Comparison of ENCODE assay signal across 10 cellular contexts in the genomic region with DNA sequence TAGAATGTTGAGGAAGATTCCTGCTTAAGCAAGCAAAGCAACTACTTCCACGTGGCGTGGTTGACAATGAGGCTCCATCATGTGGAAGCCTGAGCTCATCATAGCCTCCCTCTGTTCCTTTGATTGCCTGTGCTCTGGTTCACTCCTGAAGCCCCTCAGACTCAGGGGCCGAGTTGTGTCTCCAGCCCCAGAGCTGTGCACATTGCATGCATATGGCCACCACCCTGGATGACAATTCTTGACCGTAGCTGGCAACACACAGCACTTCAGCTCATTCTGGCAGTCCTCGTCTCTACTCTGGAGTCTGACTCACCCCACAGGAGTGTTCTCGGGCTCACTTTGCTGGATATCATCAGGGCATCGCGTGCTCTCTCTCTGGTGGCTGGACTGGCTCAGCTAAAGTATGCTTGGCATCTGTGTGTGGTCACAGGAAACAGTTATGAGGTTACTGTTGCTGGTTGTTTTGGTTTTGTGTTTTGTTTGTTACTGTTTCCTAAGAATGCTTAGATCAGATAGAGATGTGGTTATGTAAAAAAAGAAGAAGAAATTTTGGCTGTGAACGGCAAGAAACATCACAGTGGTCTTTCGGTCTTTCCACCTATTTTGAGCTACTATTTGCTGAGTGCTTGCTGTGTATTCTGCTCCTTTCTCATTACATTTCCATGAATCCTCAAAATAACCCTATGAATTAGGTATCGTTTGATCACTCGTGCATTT. TPM values are rescaled to one million over a fixed set of nuclear protein-coding genes. Genes with fewer than 3 reads are reported as not detected.
DNase-seq lines count a peak whose midpoint lies in the region; ATAC-seq and TF ChIP-seq lines count a peak whose summit lies in the region.
"Had no signal": no experiment of that assay in that cellular context is flagged by ENCODE, and none has a peak within 500 bp of the region (broad histone marks: within the 10 kb centered on the region; RNA-seq: fewer than 3 reads in every experiment).

No MANE protein-coding gene starts in this region.

- no peak overlapping the region for H3K27ac Mint-ChIP-seq in activated naive CD8-positive, alpha-beta T cell treated with anti-CD3 and anti-CD28 coated beads, Interleukin-2, amount 10 ng/mL, durations not matched to agents 7 days and 5 days
- no peak overlapping the region for H3K27ac Mint-ChIP-seq in activated naive CD8-positive, alpha-beta T cell treated with anti-CD3 and anti-CD28 coated beads for 36 hours
- H3K27ac Mint-ChIP-seq in stimulated activated naive B cell treated with anti-CD40 and anti-IgM and Interleukin-4, amounts not matched to agents 10 μg/mL and 1 μg/mL and 100 μg/mL, for 72 hours: no peak overlapping the region
- H3K27ac Mint-ChIP-seq: activated B cell treated with CpG ODN at 0.5 μM for 24 hours, progenitor cell of endocrine pancreas had no signal

- H3K27me3 Mint-ChIP-seq in activated naive CD8-positive, alpha-beta T cell treated with anti-CD3 and anti-CD28 coated beads, Interleukin-2, amount 10 ng/mL, durations not matched to agents 7 days and 5 days: peaks cover 5% of the 10 kb centered on the region
- H3K27me3 Mint-ChIP-seq in activated naive CD8-positive, alpha-beta T cell treated with anti-CD3 and anti-CD28 coated beads for 36 hours: peaks cover 4% of the 10 kb centered on the region
- H3K27me3 Mint-ChIP-seq in stimulated activated naive B cell treated with anti-CD40 and anti-IgM and Interleukin-4, amounts not matched to agents 10 μg/mL and 1 μg/mL and 100 μg/mL, for 72 hours: peaks cover 9 to 11% of the 10 kb centered on the region in 2 donors
- H3K27me3 Mint-ChIP-seq: activated B cell treated with CpG ODN at 0.5 μM for 24 hours had no signal

- H3K4me1 ChIP-seq in adrenal gland (replicated peaks in 1 of 2) (peaks cover 0 to 29% of the 10 kb centered on the region in 2 donors), right cardiac atrium (ENCODE audit: control insufficient read depth, insufficient read depth, low read length) (peaks cover 3% of the 10 kb centered on the region), uterus (no peaks in the 10 kb centered on the region)

- POLR2A ChIA-PET in activated naive CD8-positive, alpha-beta T cell treated with anti-CD3 and anti-CD28 coated beads, Interleukin-2, amount 10 ng/mL, durations not matched to agents 7 days and 5 days (lab: Charles Lee): no interaction called here

- no peak for DNase-seq in activated naive CD8-positive, alpha-beta T cell treated with anti-CD3 and anti-CD28 coated beads, Interleukin-2, amount 10 ng/mL, durations not matched to agents 7 days and 5 days
- no peak for DNase-seq in activated naive CD8-positive, alpha-beta T cell treated with anti-CD3 and anti-CD28 coated beads for 36 hours
- DNase-seq in adrenal gland (peak; percentile 40 to 91 (median 88)), right cardiac atrium (peak in 2 of 3 donors; percentile 26 to 54), uterus (peak; percentile 19 to 39), omental fat pad (ENCODE audit: low spot score) (no peak)
- DNase-seq in stimulated activated naive B cell treated with anti-CD40 and anti-IgM and Interleukin-4, amounts not matched to agents 10 μg/mL and 1 μg/mL and 100 μg/mL, for 72 hours: no peak
- DNase-seq: activated B cell treated with CpG ODN at 0.5 μM for 24 hours had no signal

- WGBS in adrenal gland, 4 donors: 61 to 82% (median 66%) methylated on average over 6 to 12 of the region's 12 CpGs
- 63% methylated on average over 12 of the region's 12 CpGs for WGBS in right cardiac atrium

- H3K4me1 Mint-ChIP-seq in activated naive CD8-positive, alpha-beta T cell treated with anti-CD3 and anti-CD28 coated beads, Interleukin-2, amount 10 ng/mL, durations not matched to agents 7 days and 5 days: peaks cover 9% of the 10 kb centered on the region
- H3K4me1 Mint-ChIP-seq in activated naive CD8-positive, alpha-beta T cell treated with anti-CD3 and anti-CD28 coated beads for 36 hours: no peaks in the 10 kb centered on the region
- peaks cover 0 to 3% of the 10 kb centered on the region in 2 donors for H3K4me1 Mint-ChIP-seq in stimulated activated naive B cell treated with anti-CD40 and anti-IgM and Interleukin-4, amounts not matched to agents 10 μg/mL and 1 μg/mL and 100 μg/mL, for 72 hours
- H3K4me1 Mint-ChIP-seq: activated B cell treated with CpG ODN at 0.5 μM for 24 hours had no signal

- H3K36me3 Mint-ChIP-seq in activated naive CD8-positive, alpha-beta T cell treated with anti-CD3 and anti-CD28 coated beads, Interleukin-2, amount 10 ng/mL, durations not matched to agents 7 days and 5 days: no peaks in the 10 kb centered on the region
- H3K36me3 Mint-ChIP-seq in activated naive CD8-positive, alpha-beta T cell treated with anti-CD3 and anti-CD28 coated beads for 36 hours: no peaks in the 10 kb centered on the region
- no peaks in the 10 kb centered on the region for H3K36me3 Mint-ChIP-seq in stimulated activated naive B cell treated with anti-CD40 and anti-IgM and Interleukin-4, amounts not matched to agents 10 μg/mL and 1 μg/mL and 100 μg/mL, for 72 hours

- intact Hi-C loops in adrenal gland (cut with DNase I) (no loop called here), right cardiac atrium (cut with DNase I) (no loop called here), uterus (cut with DNase I; ENCODE audit: low total_unique reads) (no loop called here)

- H3K4me3 ChIP-seq in adrenal gland (no peak overlapping the region), right cardiac atrium (ENCODE audit: low read length) (no peak overlapping the region), uterus (no peak overlapping the region)

- H3K9me3 Mint-ChIP-seq in activated naive CD8-positive, alpha-beta T cell treated with anti-CD3 and anti-CD28 coated beads, Interleukin-2, amount 10 ng/mL, durations not matched to agents 7 days and 5 days: no peaks in the 10 kb centered on the region
- no peaks in the 10 kb centered on the region for H3K9me3 Mint-ChIP-seq in activated naive CD8-positive, alpha-beta T cell treated with anti-CD3 and anti-CD28 coated beads for 36 hours
- H3K9me3 Mint-ChIP-seq in stimulated activated naive B cell treated with anti-CD40 and anti-IgM and Interleukin-4, amounts not matched to agents 10 μg/mL and 1 μg/mL and 100 μg/mL, for 72 hours: no peaks in the 10 kb centered on the region
- H3K9me3 Mint-ChIP-seq: activated B cell treated with CpG ODN at 0.5 μM for 24 hours had no signal

- peak; percentile 42 for ATAC-seq in activated naive CD8-positive, alpha-beta T cell treated with anti-CD3 and anti-CD28 coated beads, Interleukin-2, amount 10 ng/mL, durations not matched to agents 7 days and 5 days (ENCODE audit: low read depth)
- peak; percentile 88 to 90 for ATAC-seq in right cardiac atrium
- ATAC-seq in GM21526 (IDR thresholded peaks at IDR 0.05; ENCODE audit: low FRiP score, unreplicated experiment): no peak
- ATAC-seq in stimulated activated naive B cell treated with anti-CD40 and anti-IgM and Interleukin-4, amounts not matched to agents 10 μg/mL and 1 μg/mL and 100 μg/mL, for 72 hours (replicated peaks): no peak
- no peak for ATAC-seq in omental fat pad (ENCODE audit: low FRiP score)

- peak overlapping the region in 3 of 5 donors; percentile 39 to 75 (median 52) for H3K27ac ChIP-seq in adrenal gland
- H3K27ac ChIP-seq in right cardiac atrium (ENCODE audit: low read length): no peak overlapping the region
- peak overlapping the region in 1 of 2 donors; percentile 48 for H3K27ac ChIP-seq in uterus

- H3K9me3 ChIP-seq in adrenal gland (replicated peaks in 1 of 3) (no peaks in the 10 kb centered on the region), right cardiac atrium (ENCODE audit: control insufficient read depth, low read length) (no peaks in the 10 kb centered on the region), uterus (no peaks in the 10 kb centered on the region)

- no peaks in the 10 kb centered on the region for H3K27me3 ChIP-seq in adrenal gland
- H3K27me3 ChIP-seq in right cardiac atrium (ENCODE audit: control insufficient read depth, insufficient read depth): no peaks in the 10 kb centered on the region
- H3K27me3 ChIP-seq in uterus: no peaks in the 10 kb centered on the region

- no peaks in the 10 kb centered on the region for H3K36me3 ChIP-seq in adrenal gland (replicated peaks in 1 of 2)
- H3K36me3 ChIP-seq in uterus: no peaks in the 10 kb centered on the region

- TF ChIP-seq CTCF in adrenal gland (IDR thresholded peaks at IDR 0.05) (no peak), uterus (IDR thresholded peaks at IDR 0.05) (no peak), omental fat pad (IDR thresholded peaks at IDR 0.05) (no peak)

- no peak overlapping the region for H3K4me3 Mint-ChIP-seq in activated naive CD8-positive, alpha-beta T cell treated with anti-CD3 and anti-CD28 coated beads, Interleukin-2, amount 10 ng/mL, durations not matched to agents 7 days and 5 days
- H3K4me3 Mint-ChIP-seq in activated naive CD8-positive, alpha-beta T cell treated with anti-CD3 and anti-CD28 coated beads for 36 hours: no peak overlapping the region
- H3K4me3 Mint-ChIP-seq in stimulated activated naive B cell treated with anti-CD40 and anti-IgM and Interleukin-4, amounts not matched to agents 10 μg/mL and 1 μg/mL and 100 μg/mL, for 72 hours: no peak overlapping the region
- H3K4me3 Mint-ChIP-seq: activated B cell treated with CpG ODN at 0.5 μM for 24 hours had no signal

- TF ChIP-seq POLR2A in adrenal gland (IDR thresholded peaks at IDR 0.05) (no peak), uterus (IDR thresholded peaks at IDR 0.05) (no peak)

RNA-seq across cellular contexts. Expression of gene MRPS22, which starts 41.6 kb away (rescaled TPM):
- 10 to 100 TPM; 38.2 to 39.3 TPM for total RNA-seq in activated naive CD8-positive, alpha-beta T cell treated with anti-CD3 and anti-CD28 coated beads, Interleukin-2, amount 10 ng/mL, durations not matched to agents 7 days and 5 days
- 10 to 100 TPM; 82.4 to 84.2 TPM for total RNA-seq in activated naive CD8-positive, alpha-beta T cell treated with anti-CD3 and anti-CD28 coated beads for 36 hours
- total RNA-seq in adrenal gland: 100 to 1,000 TPM in 3 of 8 donors, 10 to 100 TPM in 5; 80.9 to 129 (median 95.5) TPM
- polyA plus RNA-seq in adrenal gland: 100 to 1,000 TPM in 1 of 3 donors, 10 to 100 TPM in 2; 50.7 to 186 (median 72.5) TPM
- 10 to 100 TPM; 51.8 to 68.4 (median 56.4) TPM for total RNA-seq in right cardiac atrium
- 91.5 TPM for polyA plus RNA-seq in right cardiac atrium
- 100 to 1,000 TPM in 1 of 4 donors, 10 to 100 TPM in 3; 47.8 to 118 (median 76.5) TPM for total RNA-seq in uterus
- total RNA-seq in omental fat pad: 10 to 100 TPM; 34.8 to 52.2 (median 40.7) TPM

Comparison
In these comparisons a context has a peak if more than half of its experiments do, and no peak if none do; other contexts are left out.
1. ATAC-seq: peak in activated naive CD8-positive, alpha-beta T cell treated with anti-CD3 and anti-CD28 coated beads, Interleukin-2, amount 10 ng/mL, durations not matched to agents 7 days and 5 days (single experiment) and right cardiac atrium (2 of 2); none in GM21526 (single experiment), stimulated activated naive B cell treated with anti-CD40 and anti-IgM and Interleukin-4, amounts not matched to agents 10 μg/mL and 1 μg/mL and 100 μg/mL, for 72 hours (0 of 2) and omental fat pad (single experiment).
2. DNase-seq: peak in adrenal gland (7 of 7), right cardiac atrium (2 of 3) and uterus (2 of 2); none in activated naive CD8-positive, alpha-beta T cell treated with anti-CD3 and anti-CD28 coated beads, Interleukin-2, amount 10 ng/mL, durations not matched to agents 7 days and 5 days (single experiment), activated naive CD8-positive, alpha-beta T cell treated with anti-CD3 and anti-CD28 coated beads for 36 hours (single experiment), stimulated activated naive B cell treated with anti-CD40 and anti-IgM and Interleukin-4, amounts not matched to agents 10 μg/mL and 1 μg/mL and 100 μg/mL, for 72 hours (single experiment) and omental fat pad (single experiment).